9 cellular contexts compared by ENCODE assay signal in genomic region chr1:209577346-209577745, GRCh38. TPM values are rescaled to one million over a fixed set of nuclear protein-coding genes. Genes with fewer than 3 reads are reported as not detected.
"Had no signal": no experiment of that assay in that cellular context is flagged by ENCODE, and none has a peak within 500 bp of the region (broad histone marks: within the 10 kb centered on the region; RNA-seq: fewer than 3 reads in every experiment).

No MANE protein-coding gene starts in this region.

- DNase-seq: esophagus squamous epithelium had no signal

- H3K27ac ChIP-seq: coronary artery, esophagus squamous epithelium, neural progenitor cell, ovary, spleen, upper lobe of right lung had no signal

- H3K4me2 ChIP-seq: neural progenitor cell had no signal

- H3K9me3 ChIP-seq: esophagus squamous epithelium, ovary, spleen, upper lobe of right lung had no signal

- H3K36me3 ChIP-seq: esophagus squamous epithelium, neural progenitor cell, ovary, spleen, upper lobe of right lung had no signal

- H3K4me3 ChIP-seq: coronary artery, esophagus squamous epithelium, neural progenitor cell, ovary, spleen, upper lobe of right lung had no signal

- H3K27me3 ChIP-seq: neural progenitor cell, ovary had no signal

- H2AFZ ChIP-seq: neural progenitor cell had no signal

- H3K4me1 ChIP-seq: upper lobe of right lung had no signal

- H3K9ac ChIP-seq: neural progenitor cell had no signal

RNA-seq across cellular contexts. Expression of gene CAMK1G, which starts 6.2 kb away (rescaled TPM):
- total RNA-seq: activated CD4-positive, alpha-beta memory T cell treated with anti-CD3 and anti-CD28 coated beads, Interleukin-2, amount 10 ng/mL, durations not matched to agents 7 days and 5 days; activated naive CD4-positive, alpha-beta T cell treated with anti-CD3 and anti-CD28 coated beads, Interleukin-2, amount 50 U/mL, for 72 hours; lung microvascular endothelial cell had no signal
